In the genomic region with DNA sequence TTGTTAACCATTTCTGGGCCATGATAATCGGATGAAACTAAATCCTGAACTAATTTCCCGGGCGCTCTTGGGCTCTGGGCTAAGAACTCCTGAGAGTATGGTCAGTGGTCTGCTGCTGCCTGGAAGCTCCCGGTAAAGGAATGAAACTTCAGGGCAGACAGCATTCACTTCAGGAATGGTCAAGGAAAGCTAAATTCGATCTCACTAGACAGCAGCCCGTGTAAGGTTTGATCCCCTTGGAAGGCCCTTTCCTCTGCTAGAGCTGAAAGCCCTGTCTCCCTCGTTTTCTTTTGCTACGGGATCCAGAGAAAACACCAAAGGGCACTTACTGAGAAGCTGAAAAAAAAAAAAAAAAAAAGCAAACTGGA, we compare ENCODE assay signal across 10 cellular contexts. TPM values are rescaled to one million over a fixed set of nuclear protein-coding genes. Genes with fewer than 3 reads are reported as not detected.
DNase-seq lines count a peak whose midpoint lies in the region; ATAC-seq, FAIRE-seq and TF ChIP-seq lines count a peak whose summit lies in the region.
"Had no signal": no experiment of that assay in that cellular context is flagged by ENCODE, and none has a peak within 500 bp of the region (broad histone marks: within the 10 kb centered on the region; RNA-seq: fewer than 3 reads in every experiment).

No MANE protein-coding gene starts in this region.

- no peaks in the 10 kb centered on the region for H3K9me3 Mint-ChIP-seq in activated T-cell treated with anti-CD3 and anti-CD28 coated beads, Interleukin-2, amount 50 U/mL, for 24 hours
- no peaks in the 10 kb centered on the region for H3K9me3 Mint-ChIP-seq in astrocyte (ENCODE audit: unreplicated experiment)

- H4K20me1 ChIP-seq in astrocyte (ENCODE audit: insufficient read depth, low read length) (no peaks in the 10 kb centered on the region), HepG2 (ENCODE audit: insufficient read depth, low read length) (no peaks in the 10 kb centered on the region)

- intact Hi-C loops in HepG2 (cut with micrococcal nuclease; ENCODE audit: unreplicated experiment): loop anchor here (1.0 kb wide), 1 partner anchor 51 kb away; no protein-coding TSS in a partner anchor

- peak overlapping the region; percentile 96 for H3K4me3 Mint-ChIP-seq in activated T-cell treated with anti-CD3 and anti-CD28 coated beads, Interleukin-2, amount 50 U/mL, for 24 hours
- peak overlapping the region; percentile 98 for H3K4me3 Mint-ChIP-seq in astrocyte (ENCODE audit: unreplicated experiment)

- TF ChIP-seq CTCF in astrocyte (IDR thresholded peaks at IDR 0.05; ENCODE audit: insufficient read depth, low read depth, low read length): no peak
- TF ChIP-seq CTCF in HepG2 (CRISPR knock-in tag; IDR thresholded peaks at IDR 0.05): no peak

- H3K4me3 ChIP-seq in astrocyte (ENCODE audit: insufficient read depth, low read depth, low read length): peak overlapping the region; percentile 98
- peak overlapping the region; percentile 85 to 99 (median 89) for H3K4me3 ChIP-seq in HepG2 (replicated peaks in 1 of 3; ENCODE audit: insufficient read depth in 1 of 3, low read depth in 2 of 3, low read length in 3 of 3)
- H3K4me3 ChIP-seq in thymus (ENCODE audit: low read length): peak overlapping the region; percentile 89

- no peak for TF ChIP-seq POLR2A in HepG2 (IDR thresholded peaks at IDR 0.05; ENCODE audit: insufficient read depth in 1 of 2, low read depth in 2 of 2, low read length in 2 of 2)

- peak overlapping the region; percentile 98 for H3K4me2 ChIP-seq in astrocyte (ENCODE audit: low read length)
- peak overlapping the region; percentile 88 for H3K4me2 ChIP-seq in HepG2 (ENCODE audit: low read depth, low read length)

- H2AFZ ChIP-seq in astrocyte (ENCODE audit: low read depth, low read length) (peak overlapping the region; percentile 95), HepG2 (ENCODE audit: low read length) (peak overlapping the region; percentile 82)

- CTCF ChIA-PET in HepG2 (lab: Yijun Ruan, JAX; ENCODE audit: low intra/inter-chr PET ratio, low total read pairs): no interaction called here

- in situ Hi-C loops in HepG2 (cut with HindIII; ENCODE audit: extremely low pct_ligation_motif_present, low pct_unique_long_range_greater_than_20kb): no loop called here

- TF ChIP-seq EP300 in HepG2 (IDR thresholded peaks at IDR 0.05; ENCODE audit: low read depth in 2 of 2, low read length in 2 of 2) (no peak), HepG2 (CRISPR knock-in tag; IDR thresholded peaks at IDR 0.05; ENCODE audit: borderline replicate concordance) (no peak)

- H3K79me2 ChIP-seq in astrocyte (ENCODE audit: insufficient read depth, low read length) (peaks cover 21% of the 10 kb centered on the region), HepG2 (ENCODE audit: insufficient read depth, low read length) (peaks cover 6% of the 10 kb centered on the region)

- peaks cover 32% of the 10 kb centered on the region for H3K36me3 Mint-ChIP-seq in activated T-cell treated with anti-CD3 and anti-CD28 coated beads, Interleukin-2, amount 50 U/mL, for 24 hours (ENCODE audit: low read depth)
- no peaks in the 10 kb centered on the region for H3K36me3 Mint-ChIP-seq in astrocyte (ENCODE audit: low read depth, unreplicated experiment)

- no TSS peak for BruUV-seq in HepG2 (replicated peaks; lab: Mats Ljungman, UMichigan)

- DNase-seq in activated T-cell treated with anti-CD3 and anti-CD28 coated beads, Interleukin-2, amount 50 U/mL, for 24 hours: no peak
- DNase-seq in activated T-cell treated with anti-CD3 and anti-CD28 coated beads, Interleukin-2, amount 50 U/mL, for 1 hour: no peak
- no peak for DNase-seq in astrocyte (ENCODE audit: low read depth)
- no peak for DNase-seq in HepG2 (ENCODE audit: low spot score)
- no peak for DNase-seq in dedifferentiated amniotic fluid mesenchymal stem cell (ENCODE audit: extremely low spot score)

- POLR2A ChIA-PET in HepG2 (lab: Yijun Ruan, JAX): interaction anchor here (1.0 to 2.6 kb wide), 5 partner anchors 11 to 133 kb away, joined by 4 to 37 read pairs (median 5); a partner anchor contains a TSS

- peak overlapping the region; percentile 98 for H3K27ac Mint-ChIP-seq in activated T-cell treated with anti-CD3 and anti-CD28 coated beads, Interleukin-2, amount 50 U/mL, for 24 hours
- H3K27ac Mint-ChIP-seq in astrocyte (ENCODE audit: unreplicated experiment): no peak overlapping the region

- ATAC-seq in HepG2: peak; percentile 12; the same call in 2 of the 3 replicates
- ATAC-seq in HG02623 (IDR thresholded peaks at IDR 0.05; ENCODE audit: unreplicated experiment): no peak
- no peak for ATAC-seq in GM18868 (IDR thresholded peaks at IDR 0.05; ENCODE audit: unreplicated experiment)

- H3K4me1 ChIP-seq in astrocyte (ENCODE audit: insufficient read depth, low read length) (peaks cover 5% of the 10 kb centered on the region), HepG2 (ENCODE audit: insufficient read depth, low read length) (peaks cover 13% of the 10 kb centered on the region), thymus (ENCODE audit: control insufficient read depth, insufficient read depth, low read length) (peaks cover 12% of the 10 kb centered on the region)

- H3K27me3 ChIP-seq in astrocyte (ENCODE audit: insufficient read depth, low read length) (no peaks in the 10 kb centered on the region), HepG2 (ENCODE audit: control insufficient read depth in 1 of 2, insufficient read depth in 2 of 2, low read length in 2 of 2) (no peaks in the 10 kb centered on the region), thymus (ENCODE audit: control insufficient read depth, insufficient read depth) (no peaks in the 10 kb centered on the region)

- no peak for FAIRE-seq in astrocyte (lab: Jason Lieb, UNC)
- FAIRE-seq in HepG2 (lab: Jason Lieb, UNC): no peak

- WGBS in HepG2 (ENCODE audit: low lambda C conversion rate): 10% methylated on average over 7 of the region's 8 CpGs
- 38% methylated on average over 8 of the region's 8 CpGs for WGBS in thymus

- H3K9ac ChIP-seq in astrocyte (ENCODE audit: low read length) (peak overlapping the region; percentile 90), HepG2 (ENCODE audit: insufficient read depth, low read depth, low read length) (peak overlapping the region; percentile 76)

- H3K36me3 ChIP-seq in astrocyte (ENCODE audit: insufficient read depth, low read length): peaks cover 2% of the 10 kb centered on the region
- no peaks in the 10 kb centered on the region; a peak in 2 of 5 replicates for H3K36me3 ChIP-seq in HepG2 (replicated peaks in 1 of 2; ENCODE audit: control insufficient read depth in 1 of 2, insufficient read depth in 2 of 2, low read length in 2 of 2)
- peaks cover 15% of the 10 kb centered on the region for H3K36me3 ChIP-seq in thymus (ENCODE audit: control insufficient read depth, insufficient read depth)

- TF ChIP-seq RAD21 in HepG2 (CRISPR knock-in tag; IDR thresholded peaks at IDR 0.05): no peak

- H3K4me1 Mint-ChIP-seq in activated T-cell treated with anti-CD3 and anti-CD28 coated beads, Interleukin-2, amount 50 U/mL, for 24 hours (ENCODE audit: low read depth): peaks cover 59% of the 10 kb centered on the region
- H3K4me1 Mint-ChIP-seq in astrocyte (ENCODE audit: low read depth, unreplicated experiment): peaks cover 18% of the 10 kb centered on the region

- H3K27me3 Mint-ChIP-seq in activated T-cell treated with anti-CD3 and anti-CD28 coated beads, Interleukin-2, amount 50 U/mL, for 24 hours: no peaks in the 10 kb centered on the region
- H3K27me3 Mint-ChIP-seq in astrocyte (ENCODE audit: low read depth, unreplicated experiment): no peaks in the 10 kb centered on the region

- no peaks in the 10 kb centered on the region for H3K9me3 ChIP-seq in astrocyte (ENCODE audit: insufficient read depth, low read depth, low read length)
- no peaks in the 10 kb centered on the region for H3K9me3 ChIP-seq in HepG2 (ENCODE audit: low read length)
- H3K9me3 ChIP-seq in thymus (ENCODE audit: control insufficient read depth): no peaks in the 10 kb centered on the region

- H3K27ac ChIP-seq in astrocyte (ENCODE audit: low read depth, low read length) (no peak overlapping the region), HepG2 (ENCODE audit: extremely low read length, insufficient read depth, low read length) (peak overlapping the region; percentile 67), thymus (ENCODE audit: low read depth) (no peak overlapping the region)

RNA-seq across cellular contexts. Expression of a gene that starts 0.7 kb away (rescaled TPM):
- total RNA-seq in astrocyte: 25.1 and 29.9 TPM in 2 replicates
- 15.5 and 17.5 TPM in 2 replicates for total RNA-seq in HepG2 (2016; rRNA removed; fragmentation: Illumina TruSeq; extraction: Trizol)
- 3.7 and 4.4 TPM in 2 replicates for total RNA-seq in HepG2 (2016; cell fraction: cytosol; rRNA removed; fragmentation: Illumina TruSeq; extraction: Trizol; ENCODE audit: low read depth)
- total RNA-seq in HepG2 (2016; cell fraction: insoluble cytoplasmic fraction; rRNA removed; fragmentation: Illumina TruSeq; extraction: Trizol): 14.4 and 19.5 TPM in 2 replicates
- total RNA-seq in HepG2 (2016; cell fraction: membrane; rRNA removed; fragmentation: Illumina TruSeq; extraction: Trizol): 12.2 and 12.3 TPM in 2 replicates
- total RNA-seq in HepG2 (2016; cell fraction: nucleus; rRNA removed; fragmentation: Illumina TruSeq; extraction: Trizol): 8.2 and 9.7 TPM in 2 replicates
- polyA plus RNA-seq in HepG2 (2011; rRNA removed): 14.0 and 14.9 TPM in 2 replicates
- 11.7 and 13.2 TPM in 2 replicates for polyA plus RNA-seq in HepG2 (2011; cell fraction: cytosol; rRNA removed)
- polyA plus RNA-seq in HepG2 (2011; cell fraction: nucleus; rRNA removed): 10.4 and 13.2 TPM in 2 replicates
- 11.7 and 15.8 TPM in 2 replicates for polyA plus RNA-seq in HepG2 (2012)
- 2.4 and 2.6 TPM in 2 replicates for polyA plus RNA-seq in HepG2 (2016; cell fraction: cytosol; fragmentation: Illumina TruSeq; extraction: Trizol; ENCODE audit: low read depth)
- 17.1 and 20.4 TPM in 2 replicates for polyA plus RNA-seq in HepG2 (2016; cell fraction: insoluble cytoplasmic fraction; fragmentation: Illumina TruSeq; extraction: Trizol; ENCODE audit: low read depth)
- polyA plus RNA-seq in HepG2 (2016; cell fraction: membrane; fragmentation: Illumina TruSeq; extraction: Trizol; ENCODE audit: low read depth): 5.8 and 6.7 TPM in 2 replicates
- polyA plus RNA-seq in HepG2 (2016; cell fraction: nucleus; fragmentation: Illumina TruSeq; extraction: Trizol; ENCODE audit: insufficient read depth, low read depth): 17.2 and 17.5 TPM in 2 replicates
- 16.9 and 50.8 TPM in 2 replicates for polyA minus RNA-seq in HepG2 (2011; rRNA and poly(A)+ RNA removed; ENCODE audit: low replicate concordance)
- 13.0 and 14.5 TPM in 2 replicates for polyA minus RNA-seq in HepG2 (2011; cell fraction: cytosol; rRNA and poly(A)+ RNA removed)
- 17.1 and 25.0 TPM in 2 replicates for polyA minus RNA-seq in HepG2 (2011; cell fraction: nucleus; rRNA and poly(A)+ RNA removed)
- 23.2 TPM for polyA plus RNA-seq in thymus

RNA-seq across cellular contexts. Expression of a gene that starts 26.8 kb away (rescaled TPM):
- 3.3 and 3.5 TPM in 2 replicates for total RNA-seq in astrocyte
- total RNA-seq in HepG2 (2016; rRNA removed; fragmentation: Illumina TruSeq; extraction: Trizol): not detected in 2 replicates
- not detected in 2 replicates for total RNA-seq in HepG2 (2016; cell fraction: cytosol; rRNA removed; fragmentation: Illumina TruSeq; extraction: Trizol; ENCODE audit: low read depth)
- not detected in 2 replicates for total RNA-seq in HepG2 (2016; cell fraction: insoluble cytoplasmic fraction; rRNA removed; fragmentation: Illumina TruSeq; extraction: Trizol)
- total RNA-seq in HepG2 (2016; cell fraction: membrane; rRNA removed; fragmentation: Illumina TruSeq; extraction: Trizol): not detected in 2 replicates
- total RNA-seq in HepG2 (2016; cell fraction: nucleus; rRNA removed; fragmentation: Illumina TruSeq; extraction: Trizol): not detected in 2 replicates
- not detected in 2 replicates for polyA plus RNA-seq in HepG2 (2011; rRNA removed)
- polyA plus RNA-seq in HepG2 (2011; cell fraction: cytosol; rRNA removed): not detected in 2 replicates
- not detected in 2 replicates for polyA plus RNA-seq in HepG2 (2011; cell fraction: nucleus; rRNA removed)
- polyA plus RNA-seq in HepG2 (2012): not detected in 2 replicates
- not detected in 2 replicates for polyA plus RNA-seq in HepG2 (2016; cell fraction: cytosol; fragmentation: Illumina TruSeq; extraction: Trizol; ENCODE audit: low read depth)
- polyA plus RNA-seq in HepG2 (2016; cell fraction: insoluble cytoplasmic fraction; fragmentation: Illumina TruSeq; extraction: Trizol; ENCODE audit: low read depth): not detected in 2 replicates
- not detected in 2 replicates for polyA plus RNA-seq in HepG2 (2016; cell fraction: membrane; fragmentation: Illumina TruSeq; extraction: Trizol; ENCODE audit: low read depth)
- polyA plus RNA-seq in HepG2 (2016; cell fraction: nucleus; fragmentation: Illumina TruSeq; extraction: Trizol; ENCODE audit: insufficient read depth, low read depth): not detected in 2 replicates
- polyA minus RNA-seq in HepG2 (2011; rRNA and poly(A)+ RNA removed; ENCODE audit: low replicate concordance): not detected in 2 replicates
- not detected in 2 replicates for polyA minus RNA-seq in HepG2 (2011; cell fraction: cytosol; rRNA and poly(A)+ RNA removed)
- not detected in 2 replicates for polyA minus RNA-seq in HepG2 (2011; cell fraction: nucleus; rRNA and poly(A)+ RNA removed)
- polyA plus RNA-seq in thymus: 0.21 TPM

RNA-seq across cellular contexts. Expression of a gene that starts 37.5 kb away (rescaled TPM):
- total RNA-seq in astrocyte (69.7 and 80.3 TPM in 2 replicates), HepG2 (2016; rRNA removed; fragmentation: Illumina TruSeq; extraction: Trizol) (1.4 and 2.4 TPM in 2 replicates)
- total RNA-seq in HepG2 (2016; cell fraction: cytosol; rRNA removed; fragmentation: Illumina TruSeq; extraction: Trizol; ENCODE audit: low read depth): 0.44 and 0.61 TPM in 2 replicates
- 2.2 and 2.4 TPM in 2 replicates for total RNA-seq in HepG2 (2016; cell fraction: insoluble cytoplasmic fraction; rRNA removed; fragmentation: Illumina TruSeq; extraction: Trizol)
- 0.48 and 0.77 TPM in 2 replicates for total RNA-seq in HepG2 (2016; cell fraction: membrane; rRNA removed; fragmentation: Illumina TruSeq; extraction: Trizol)
- 2.4 and 2.6 TPM in 2 replicates for total RNA-seq in HepG2 (2016; cell fraction: nucleus; rRNA removed; fragmentation: Illumina TruSeq; extraction: Trizol)
- polyA plus RNA-seq in HepG2 (2011; rRNA removed) (1.9 and 4.3 TPM in 2 replicates), thymus (12.8 TPM)
- 1.2 and 2.3 TPM in 2 replicates for polyA plus RNA-seq in HepG2 (2011; cell fraction: cytosol; rRNA removed)
- 6.0 and 7.7 TPM in 2 replicates for polyA plus RNA-seq in HepG2 (2011; cell fraction: nucleus; rRNA removed)
- polyA plus RNA-seq in HepG2 (2012): 3.0 and 3.6 TPM in 2 replicates
- 0.18 and 0.24 TPM in 2 replicates for polyA plus RNA-seq in HepG2 (2016; cell fraction: cytosol; fragmentation: Illumina TruSeq; extraction: Trizol; ENCODE audit: low read depth)
- 0.81 and 1.2 TPM in 2 replicates for polyA plus RNA-seq in HepG2 (2016; cell fraction: insoluble cytoplasmic fraction; fragmentation: Illumina TruSeq; extraction: Trizol; ENCODE audit: low read depth)
- 0.40 and 0.65 TPM in 2 replicates for polyA plus RNA-seq in HepG2 (2016; cell fraction: membrane; fragmentation: Illumina TruSeq; extraction: Trizol; ENCODE audit: low read depth)
- polyA plus RNA-seq in HepG2 (2016; cell fraction: nucleus; fragmentation: Illumina TruSeq; extraction: Trizol; ENCODE audit: insufficient read depth, low read depth): 1.8 and 2.6 TPM in 2 replicates
- 5.0 and 177 TPM in 2 replicates for polyA minus RNA-seq in HepG2 (2011; rRNA and poly(A)+ RNA removed; ENCODE audit: low replicate concordance)
- polyA minus RNA-seq in HepG2 (2011; cell fraction: cytosol; rRNA and poly(A)+ RNA removed): 2.4 and 4.5 TPM in 2 replicates
- polyA minus RNA-seq in HepG2 (2011; cell fraction: nucleus; rRNA and poly(A)+ RNA removed): 2.8 and 3.9 TPM in 2 replicates

RNA-seq across cellular contexts. Expression of a gene that starts 46.5 kb away (rescaled TPM):
- total RNA-seq in astrocyte (not detected in 2 replicates), HepG2 (2016; rRNA removed; fragmentation: Illumina TruSeq; extraction: Trizol) (not detected in 2 replicates)
- not detected in 2 replicates for total RNA-seq in HepG2 (2016; cell fraction: cytosol; rRNA removed; fragmentation: Illumina TruSeq; extraction: Trizol; ENCODE audit: low read depth)
- not detected in 2 replicates for total RNA-seq in HepG2 (2016; cell fraction: insoluble cytoplasmic fraction; rRNA removed; fragmentation: Illumina TruSeq; extraction: Trizol)
- not detected in 2 replicates for total RNA-seq in HepG2 (2016; cell fraction: membrane; rRNA removed; fragmentation: Illumina TruSeq; extraction: Trizol)
- not detected in 2 replicates for total RNA-seq in HepG2 (2016; cell fraction: nucleus; rRNA removed; fragmentation: Illumina TruSeq; extraction: Trizol)
- polyA plus RNA-seq in HepG2 (2011; rRNA removed) (not detected in 2 replicates), thymus (not detected)
- polyA plus RNA-seq in HepG2 (2011; cell fraction: cytosol; rRNA removed): not detected in 2 replicates
- not detected in 2 replicates for polyA plus RNA-seq in HepG2 (2011; cell fraction: nucleus; rRNA removed)
- polyA plus RNA-seq in HepG2 (2012): not detected in 2 replicates
- polyA plus RNA-seq in HepG2 (2016; cell fraction: cytosol; fragmentation: Illumina TruSeq; extraction: Trizol; ENCODE audit: low read depth): not detected in 2 replicates
- polyA plus RNA-seq in HepG2 (2016; cell fraction: insoluble cytoplasmic fraction; fragmentation: Illumina TruSeq; extraction: Trizol; ENCODE audit: low read depth): not detected in 2 replicates
- not detected in 2 replicates for polyA plus RNA-seq in HepG2 (2016; cell fraction: membrane; fragmentation: Illumina TruSeq; extraction: Trizol; ENCODE audit: low read depth)
- polyA plus RNA-seq in HepG2 (2016; cell fraction: nucleus; fragmentation: Illumina TruSeq; extraction: Trizol; ENCODE audit: insufficient read depth, low read depth): not detected in 2 replicates
- polyA minus RNA-seq in HepG2 (2011; rRNA and poly(A)+ RNA removed; ENCODE audit: low replicate concordance): not detected in 2 replicates
- not detected in 2 replicates for polyA minus RNA-seq in HepG2 (2011; cell fraction: cytosol; rRNA and poly(A)+ RNA removed)
- not detected in 2 replicates for polyA minus RNA-seq in HepG2 (2011; cell fraction: nucleus; rRNA and poly(A)+ RNA removed)
- total RNA-seq: G401, pulmonary artery endothelial cell had no signal

RNA-seq across cellular contexts. Expression of a gene that starts 50.8 kb away (rescaled TPM):
- 13.6 and 14.1 TPM in 2 replicates for total RNA-seq in astrocyte
- 20.2 and 25.3 TPM in 2 replicates for total RNA-seq in HepG2 (2016; rRNA removed; fragmentation: Illumina TruSeq; extraction: Trizol)
- 13.5 and 17.7 TPM in 2 replicates for total RNA-seq in HepG2 (2016; cell fraction: cytosol; rRNA removed; fragmentation: Illumina TruSeq; extraction: Trizol; ENCODE audit: low read depth)
- total RNA-seq in HepG2 (2016; cell fraction: insoluble cytoplasmic fraction; rRNA removed; fragmentation: Illumina TruSeq; extraction: Trizol): 18.9 and 26.5 TPM in 2 replicates
- 20.1 and 21.6 TPM in 2 replicates for total RNA-seq in HepG2 (2016; cell fraction: membrane; rRNA removed; fragmentation: Illumina TruSeq; extraction: Trizol)
- 17.7 and 21.1 TPM in 2 replicates for total RNA-seq in HepG2 (2016; cell fraction: nucleus; rRNA removed; fragmentation: Illumina TruSeq; extraction: Trizol)
- polyA plus RNA-seq in HepG2 (2011; rRNA removed): 9.6 and 14.0 TPM in 2 replicates
- polyA plus RNA-seq in HepG2 (2011; cell fraction: cytosol; rRNA removed): 4.4 and 6.7 TPM in 2 replicates
- 4.4 and 4.5 TPM in 2 replicates for polyA plus RNA-seq in HepG2 (2011; cell fraction: nucleus; rRNA removed)
- 4.5 and 6.5 TPM in 2 replicates for polyA plus RNA-seq in HepG2 (2012)
- 1.7 and 1.8 TPM in 2 replicates for polyA plus RNA-seq in HepG2 (2016; cell fraction: cytosol; fragmentation: Illumina TruSeq; extraction: Trizol; ENCODE audit: low read depth)
- polyA plus RNA-seq in HepG2 (2016; cell fraction: insoluble cytoplasmic fraction; fragmentation: Illumina TruSeq; extraction: Trizol; ENCODE audit: low read depth): 20.0 and 22.8 TPM in 2 replicates
- polyA plus RNA-seq in HepG2 (2016; cell fraction: membrane; fragmentation: Illumina TruSeq; extraction: Trizol; ENCODE audit: low read depth): 7.5 and 7.8 TPM in 2 replicates
- 15.1 and 16.2 TPM in 2 replicates for polyA plus RNA-seq in HepG2 (2016; cell fraction: nucleus; fragmentation: Illumina TruSeq; extraction: Trizol; ENCODE audit: insufficient read depth, low read depth)
- 8.9 and 48.8 TPM in 2 replicates for polyA minus RNA-seq in HepG2 (2011; rRNA and poly(A)+ RNA removed; ENCODE audit: low replicate concordance)
- polyA minus RNA-seq in HepG2 (2011; cell fraction: cytosol; rRNA and poly(A)+ RNA removed): 10.4 and 11.8 TPM in 2 replicates
- 31.7 and 39.7 TPM in 2 replicates for polyA minus RNA-seq in HepG2 (2011; cell fraction: nucleus; rRNA and poly(A)+ RNA removed)
- 6.6 TPM for polyA plus RNA-seq in thymus

Comparison
In these comparisons a context has a peak if more than half of its experiments do, and no peak if none do; other contexts are left out.
1. RNA of a gene that starts 37.5 kb away (total RNA-seq): 69.7 to 80.3 TPM in astrocyte; 0.44 to 2.6 TPM in HepG2; every median in the first group is over 10 times any median in the second.
2. Peak in every context shown above with its lines, with median percentiles within 50 percentile points of each other: H3K4me3 ChIP-seq.